ENCODE assay signal across 9 cellular contexts in the genomic region with DNA sequence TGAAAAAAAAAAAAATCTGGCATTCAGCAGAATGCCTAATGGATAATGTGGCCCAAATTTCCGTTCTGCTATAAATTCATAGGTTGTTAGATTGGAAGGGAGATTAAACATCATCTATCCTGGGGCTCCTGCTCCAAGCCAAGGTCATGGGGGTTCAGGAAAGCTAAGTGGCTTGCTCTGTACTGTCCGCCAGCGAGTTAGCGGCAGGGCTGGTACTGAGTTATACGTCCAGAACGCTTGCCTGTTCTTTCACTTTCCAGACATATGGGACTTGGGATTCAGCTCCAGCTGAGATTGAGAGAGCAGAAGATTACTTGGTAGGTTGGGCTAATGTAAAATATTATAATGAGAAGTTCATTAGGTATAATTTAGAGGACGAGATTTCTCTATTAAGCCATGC. TPM values are rescaled to one million over a fixed set of nuclear protein-coding genes. Genes with fewer than 3 reads are reported as not detected.
A peak's percentile ranks its signal among the peaks of the same experiment; 100 is the strongest.
DNase-seq lines count a peak whose midpoint lies in the region; ATAC-seq, FAIRE-seq and TF ChIP-seq lines count a peak whose summit lies in the region.
"Had no signal": no experiment of that assay in that cellular context is flagged by ENCODE, and none has a peak within 500 bp of the region (broad histone marks: within the 10 kb centered on the region; RNA-seq: fewer than 3 reads in every experiment).

No MANE protein-coding gene starts in this region.

- H3K9me3 ChIP-seq in stomach smooth muscle (ENCODE audit: control insufficient read depth in 2 of 2, low read length in 2 of 2) = no peaks in the 10 kb centered on the region

- ATAC-seq in activated T-cell treated with anti-CD3 and anti-CD28 coated beads, Interleukin-2, amount 50 U/mL, for 72 hours (replicated peaks in 1 of 2) = no peak
- peak; percentile 44 for ATAC-seq in left colon
- ATAC-seq in activated CD4-positive, CD25-positive, alpha-beta regulatory T cell treated with anti-CD3 and anti-CD28 coated beads, Interleukin-2, amount 50 U/mL, for 24 hours = no peak

- H3K36me3 ChIP-seq in bronchial epithelial cell (ENCODE audit: control insufficient read depth, insufficient read depth, low read length) = peaks cover 1% of the 10 kb centered on the region
- peaks cover 0 to 14% of the 10 kb centered on the region in 2 donors for H3K36me3 ChIP-seq in stomach smooth muscle (ENCODE audit: control insufficient read depth in 2 of 2, insufficient read depth in 2 of 2, low read length in 2 of 2)

- FAIRE-seq in bronchial epithelial cell (lab: Jason Lieb, UNC) = no peak

- H3K27ac Mint-ChIP-seq in activated T-cell treated with anti-CD3 and anti-CD28 coated beads, Interleukin-2, amount 50 U/mL, for 72 hours = peak overlapping the region; percentile 100

- H3K4me3 ChIP-seq in bronchial epithelial cell (ENCODE audit: low read depth, low read length) (peak overlapping the region; percentile 81), stomach smooth muscle (ENCODE audit: low read length in 2 of 2) (peak overlapping the region; percentile 92 to 96)

- H3K27ac ChIP-seq in stomach smooth muscle (ENCODE audit: low read length) = peak overlapping the region; percentile 92

- H3K4me1 ChIP-seq in stomach smooth muscle (ENCODE audit: control insufficient read depth, insufficient read depth, low read length) = peaks cover 9% of the 10 kb centered on the region

- intact Hi-C loops in left colon (cut with DNase I, micrococcal nuclease) = no loop called here

- H3K9ac ChIP-seq in stomach smooth muscle (ENCODE audit: low read length in 2 of 2) = peak overlapping the region; percentile 93 to 98

- peak overlapping the region; percentile 100 for H3K4me3 Mint-ChIP-seq in activated T-cell treated with anti-CD3 and anti-CD28 coated beads, Interleukin-2, amount 50 U/mL, for 72 hours

- no peaks in the 10 kb centered on the region for H3K27me3 Mint-ChIP-seq in activated T-cell treated with anti-CD3 and anti-CD28 coated beads, Interleukin-2, amount 50 U/mL, for 72 hours (ENCODE audit: low read depth)

- H3K9me3 Mint-ChIP-seq in activated T-cell treated with anti-CD3 and anti-CD28 coated beads, Interleukin-2, amount 50 U/mL, for 72 hours = no peaks in the 10 kb centered on the region

- peaks cover 3 to 15% of the 10 kb centered on the region in 2 donors for H3K36me3 Mint-ChIP-seq in activated T-cell treated with anti-CD3 and anti-CD28 coated beads, Interleukin-2, amount 50 U/mL, for 72 hours (ENCODE audit: insufficient read depth in 2 of 2)

- no peaks in the 10 kb centered on the region for H3K27me3 ChIP-seq in bronchial epithelial cell (ENCODE audit: control insufficient read depth, insufficient read depth, low read length)
- no peaks in the 10 kb centered on the region for H3K27me3 ChIP-seq in stomach smooth muscle (ENCODE audit: control insufficient read depth in 1 of 2, insufficient read depth in 2 of 2, low read length in 2 of 2)

- no peak for TF ChIP-seq CTCF in bronchial epithelial cell (IDR thresholded peaks at IDR 0.05; ENCODE audit: insufficient read depth, low read length, severe bottlenecking)

- H3K4me1 Mint-ChIP-seq in activated T-cell treated with anti-CD3 and anti-CD28 coated beads, Interleukin-2, amount 50 U/mL, for 72 hours (ENCODE audit: low read depth) = peaks cover 49% of the 10 kb centered on the region

- peak; percentile 17 to 19 for DNase-seq in activated T-cell treated with anti-CD3 and anti-CD28 coated beads, Interleukin-2, amount 50 U/mL, for 72 hours
- no peak for DNase-seq in activated T-cell treated with anti-CD3 and anti-CD28 coated beads, Interleukin-2, amount 50 U/mL, for 48 hours
- DNase-seq in NCI-H524 (lab: John Stamatoyannopoulos, UW) (peak; percentile 11 to 59), bronchial epithelial cell (ENCODE audit: low read depth) (peak; percentile 31), left colon (peak; percentile 42 to 59), SKM-1 (lab: John Stamatoyannopoulos, UW; ENCODE audit: unreplicated experiment) (no peak)

RNA-seq across cellular contexts. Expression of gene RWDD1, which starts 0.9 kb away (rescaled TPM):
- total RNA-seq in activated T-cell treated with anti-CD3 and anti-CD28 coated beads, Interleukin-2, amount 50 U/mL, for 72 hours = 10 to 100 TPM; 42.4 to 46.6 TPM
- total RNA-seq in bronchial epithelial cell = 19.5 and 19.6 TPM in 2 replicates
- 10 to 100 TPM; 29.1 to 29.5 TPM for total RNA-seq in left colon

RNA-seq across cellular contexts. Expression of gene CALHM4, which starts 18.6 kb away (rescaled TPM):
- not detected for total RNA-seq in activated T-cell treated with anti-CD3 and anti-CD28 coated beads, Interleukin-2, amount 50 U/mL, for 72 hours
- total RNA-seq in bronchial epithelial cell (under 0.01 TPM in 1 of 2 replicates, not detected in the other), left colon (not detected)
- total RNA-seq: glomerular endothelial cell had no signal

RNA-seq across cellular contexts. Expression of gene TRAPPC3L, which starts 26.7 kb away (rescaled TPM):
- not detected for total RNA-seq in activated T-cell treated with anti-CD3 and anti-CD28 coated beads, Interleukin-2, amount 50 U/mL, for 72 hours
- not detected in 2 replicates for total RNA-seq in bronchial epithelial cell
- not detected for total RNA-seq in left colon
- total RNA-seq: glomerular endothelial cell had no signal

RNA-seq across cellular contexts. Expression of gene RSPH4A, which starts 44.1 kb away (rescaled TPM):
- total RNA-seq in activated T-cell treated with anti-CD3 and anti-CD28 coated beads, Interleukin-2, amount 50 U/mL, for 72 hours = under 1 TPM; 0.09 to 0.17 TPM
- 0.13 and 0.26 TPM in 2 replicates for total RNA-seq in bronchial epithelial cell
- under 1 TPM; 0.27 to 0.31 TPM for total RNA-seq in left colon

Comparison
In these comparisons a context has a peak if more than half of its experiments do, and no peak if none do; other contexts are left out.
1. DNase-seq: peak in activated T-cell treated with anti-CD3 and anti-CD28 coated beads, Interleukin-2, amount 50 U/mL, for 72 hours (2 of 2), NCI-H524 (2 of 2), bronchial epithelial cell (single experiment) and left colon (2 of 2); none in activated T-cell treated with anti-CD3 and anti-CD28 coated beads, Interleukin-2, amount 50 U/mL, for 48 hours (0 of 2) and SKM-1 (single experiment).